Comparison of ENCODE assay signal across 16 cellular contexts in the genomic region with DNA sequence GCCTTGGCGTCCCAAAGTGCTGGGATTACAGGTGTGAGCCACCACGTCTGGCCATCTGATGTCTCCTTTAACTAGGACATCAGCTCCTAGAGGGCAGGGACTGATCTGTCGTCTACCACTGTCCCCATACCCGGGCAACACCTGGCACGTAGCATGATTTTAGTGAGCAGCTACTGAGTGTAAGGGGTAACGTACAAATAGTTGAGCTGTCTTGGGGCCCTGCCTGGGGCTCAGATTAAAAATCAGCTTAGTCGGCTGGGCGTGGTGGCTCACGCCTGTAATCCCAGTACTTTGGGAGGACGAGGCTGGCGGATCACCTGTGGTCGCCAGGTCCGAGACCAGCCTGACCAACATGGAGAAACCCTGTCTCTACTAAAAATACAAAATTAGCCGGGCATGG. TPM values are rescaled to one million over a fixed set of nuclear protein-coding genes. Genes with fewer than 3 reads are reported as not detected.
DNase-seq lines count a peak whose midpoint lies in the region; ATAC-seq and TF ChIP-seq lines count a peak whose summit lies in the region.
"Had no signal": no experiment of that assay in that cellular context is flagged by ENCODE, and none has a peak within 500 bp of the region (broad histone marks: within the 10 kb centered on the region; RNA-seq: fewer than 3 reads in every experiment).

No MANE protein-coding gene starts in this region.

- no peaks in the 10 kb centered on the region for H3K27me3 ChIP-seq in osteoblast (ENCODE audit: insufficient read depth, low read length)
- H3K27me3 ChIP-seq in effector memory CD4-positive, alpha-beta T cell (replicated peaks; ENCODE audit: control insufficient read depth, insufficient read depth, low read length, poor library complexity, severe bottlenecking) = no peaks in the 10 kb centered on the region
- H3K27me3 ChIP-seq: brain microvascular endothelial cell, transverse colon had no signal

- H3K27ac Mint-ChIP-seq in activated CD4-positive, alpha-beta T cell treated with anti-CD3 and anti-CD28 coated beads for 36 hours = no peak overlapping the region
- no peak overlapping the region for H3K27ac Mint-ChIP-seq in IgD-negative memory B cell
- peak overlapping the region; percentile 94 for H3K27ac Mint-ChIP-seq in activated naive CD8-positive, alpha-beta T cell treated with anti-CD3 and anti-CD28 coated beads for 36 hours

- CTCF ChIA-PET in activated CD4-positive, alpha-beta T cell treated with anti-CD3 and anti-CD28 coated beads for 36 hours (lab: Charles Lee) = interaction anchor here (0.7 to 3.4 kb wide), 3 partner anchors 20 to 50 kb away, joined by 4 to 17 read pairs (median 6); no protein-coding TSS in a partner anchor

- peak overlapping the region; percentile 93 for H3K4me3 Mint-ChIP-seq in activated CD4-positive, alpha-beta T cell treated with anti-CD3 and anti-CD28 coated beads for 36 hours
- peak overlapping the region in 3 of 4 donors; percentile 70 to 100 (median 99) for H3K4me3 Mint-ChIP-seq in IgD-negative memory B cell
- peak overlapping the region; percentile 94 for H3K4me3 Mint-ChIP-seq in activated naive CD8-positive, alpha-beta T cell treated with anti-CD3 and anti-CD28 coated beads for 36 hours

- no peaks in the 10 kb centered on the region for H3K9me3 Mint-ChIP-seq in activated CD4-positive, alpha-beta T cell treated with anti-CD3 and anti-CD28 coated beads for 36 hours (ENCODE audit: low read depth)
- no peaks in the 10 kb centered on the region for H3K9me3 Mint-ChIP-seq in IgD-negative memory B cell
- H3K9me3 Mint-ChIP-seq in activated naive CD8-positive, alpha-beta T cell treated with anti-CD3 and anti-CD28 coated beads for 36 hours = no peaks in the 10 kb centered on the region

- intact Hi-C loops in activated CD4-positive, alpha-beta T cell treated with anti-CD3 and anti-CD28 coated beads for 36 hours (cut with DNase I, micrococcal nuclease) = no loop called here

- H3K4me1 ChIP-seq in osteoblast (ENCODE audit: insufficient read depth, low read length) = peaks cover 16% of the 10 kb centered on the region
- peaks cover 17% of the 10 kb centered on the region for H3K4me1 ChIP-seq in effector memory CD4-positive, alpha-beta T cell (ENCODE audit: control insufficient read depth, insufficient read depth, low read length, poor library complexity, severe bottlenecking)

- peaks cover 39% of the 10 kb centered on the region for H3K36me3 Mint-ChIP-seq in activated CD4-positive, alpha-beta T cell treated with anti-CD3 and anti-CD28 coated beads for 36 hours (ENCODE audit: low read depth)
- H3K36me3 Mint-ChIP-seq in IgD-negative memory B cell = peaks cover 3% of the 10 kb centered on the region
- peaks cover 46% of the 10 kb centered on the region for H3K36me3 Mint-ChIP-seq in activated naive CD8-positive, alpha-beta T cell treated with anti-CD3 and anti-CD28 coated beads for 36 hours

- H3K27me3 Mint-ChIP-seq in activated CD4-positive, alpha-beta T cell treated with anti-CD3 and anti-CD28 coated beads for 36 hours = no peaks in the 10 kb centered on the region
- no peaks in the 10 kb centered on the region for H3K27me3 Mint-ChIP-seq in IgD-negative memory B cell
- H3K27me3 Mint-ChIP-seq in activated naive CD8-positive, alpha-beta T cell treated with anti-CD3 and anti-CD28 coated beads for 36 hours = peaks cover 4% of the 10 kb centered on the region

- H2AFZ ChIP-seq in osteoblast (ENCODE audit: low read length) = no peak overlapping the region

- POLR2A ChIA-PET in activated CD4-positive, alpha-beta T cell treated with anti-CD3 and anti-CD28 coated beads for 36 hours (lab: Charles Lee) = no interaction called here

- peaks cover 27% of the 10 kb centered on the region for H3K36me3 ChIP-seq in osteoblast (ENCODE audit: insufficient read depth, low read length)
- H3K36me3 ChIP-seq in effector memory CD4-positive, alpha-beta T cell (ENCODE audit: control insufficient read depth, insufficient read depth, low read length) = peaks cover 15% of the 10 kb centered on the region

- no peak overlapping the region for H3K27ac ChIP-seq in osteoblast (ENCODE audit: low read depth, low read length)
- no peak overlapping the region for H3K27ac ChIP-seq in effector memory CD4-positive, alpha-beta T cell (ENCODE audit: insufficient read depth, low read length, poor library complexity, severe bottlenecking)
- H3K27ac ChIP-seq: brain microvascular endothelial cell, GM23248 had no signal

- no peak for ATAC-seq in activated CD4-positive, alpha-beta T cell treated with anti-CD3 and anti-CD28 coated beads for 36 hours
- ATAC-seq: left cardiac atrium had no signal

- H3K4me3 ChIP-seq in osteoblast (ENCODE audit: insufficient read depth, low read length) = no peak overlapping the region
- no peak overlapping the region for H3K4me3 ChIP-seq in effector memory CD4-positive, alpha-beta T cell (ENCODE audit: insufficient read depth, low read depth, low read length, poor library complexity, severe bottlenecking)

- TF ChIP-seq CTCF in osteoblast (IDR thresholded peaks at IDR 0.05; ENCODE audit: extremely low read depth, low read depth, low read length) = no peak

- peaks cover 9% of the 10 kb centered on the region for H4K20me1 ChIP-seq in osteoblast (ENCODE audit: insufficient read depth, low read length)

- DNase-seq in activated CD4-positive, alpha-beta T cell treated with anti-CD3 and anti-CD28 coated beads for 36 hours = no peak
- DNase-seq in activated CD4-positive, alpha-beta T cell treated with anti-CD3 and anti-CD28 coated beads, Interleukin-2, amount 50 U/mL, for 1 hour = no peak
- DNase-seq in activated naive CD8-positive, alpha-beta T cell treated with anti-CD3 and anti-CD28 coated beads for 36 hours = no peak
- DNase-seq in osteoblast (ENCODE audit: insufficient read length, low spot score, missing footprints) (peak; percentile 82), NCI-H2029 treated with DMSO at 0.1 percent for 48 hours (lab: John Stamatoyannopoulos, UW) (no peak), iPS-NIHi7 (ENCODE audit: extremely low spot score) (no peak)
- DNase-seq in effector memory CD4-positive, alpha-beta T cell = no peak
- DNase-seq: brain microvascular endothelial cell, left cardiac atrium, NCI-H1417 treated with DMSO at 0.1 percent for 48 hours, T1000 had no signal

- peak overlapping the region; percentile 92 for H3K4me2 ChIP-seq in osteoblast (ENCODE audit: insufficient read depth, low read length)

- no peaks in the 10 kb centered on the region for H3K9me3 ChIP-seq in osteoblast (ENCODE audit: low read depth, low read length)
- no peaks in the 10 kb centered on the region for H3K9me3 ChIP-seq in effector memory CD4-positive, alpha-beta T cell (ENCODE audit: control insufficient read depth, low read length)
- H3K9me3 ChIP-seq: transverse colon had no signal

- H3K79me2 ChIP-seq in osteoblast (ENCODE audit: insufficient read depth, low read length) = peaks cover 27% of the 10 kb centered on the region

- peaks cover 37% of the 10 kb centered on the region for H3K4me1 Mint-ChIP-seq in activated CD4-positive, alpha-beta T cell treated with anti-CD3 and anti-CD28 coated beads for 36 hours
- peaks cover 11 to 14% (median 14%) of the 10 kb centered on the region in 3 donors for H3K4me1 Mint-ChIP-seq in IgD-negative memory B cell
- peaks cover 37% of the 10 kb centered on the region for H3K4me1 Mint-ChIP-seq in activated naive CD8-positive, alpha-beta T cell treated with anti-CD3 and anti-CD28 coated beads for 36 hours

RNA-seq across cellular contexts. Expression of gene SRM, which starts 1.8 kb away (rescaled TPM):
- total RNA-seq in activated CD4-positive, alpha-beta T cell treated with anti-CD3 and anti-CD28 coated beads for 36 hours = 100 to 1,000 TPM; 180 to 242 TPM
- 93.4 TPM for polyA plus RNA-seq in IgD-negative memory B cell
- 100 to 1,000 TPM; 387 to 388 TPM for total RNA-seq in activated naive CD8-positive, alpha-beta T cell treated with anti-CD3 and anti-CD28 coated beads for 36 hours
- 21.0 and 24.2 TPM in 2 replicates for total RNA-seq in osteoblast

RNA-seq across cellular contexts. Expression of gene MASP2, which starts 11.0 kb away (rescaled TPM):
- not detected for total RNA-seq in activated CD4-positive, alpha-beta T cell treated with anti-CD3 and anti-CD28 coated beads for 36 hours
- not detected for polyA plus RNA-seq in IgD-negative memory B cell
- total RNA-seq in activated naive CD8-positive, alpha-beta T cell treated with anti-CD3 and anti-CD28 coated beads for 36 hours = under 1 TPM in 1 of 2 experiments, not detected in 1; 0.25 TPM
- not detected in 2 replicates for total RNA-seq in osteoblast
- total RNA-seq: GM23248, HT1080, left cardiac atrium, smooth muscle cell, transverse colon had no signal

RNA-seq across cellular contexts. Expression of gene EXOSC10, which starts 41.6 kb away (rescaled TPM):
- 10 to 100 TPM; 74.3 to 89.6 TPM for total RNA-seq in activated CD4-positive, alpha-beta T cell treated with anti-CD3 and anti-CD28 coated beads for 36 hours
- polyA plus RNA-seq in IgD-negative memory B cell = 42.2 TPM
- 10 to 100 TPM; 80.9 to 93.2 TPM for total RNA-seq in activated naive CD8-positive, alpha-beta T cell treated with anti-CD3 and anti-CD28 coated beads for 36 hours
- 43.4 and 49.5 TPM in 2 replicates for total RNA-seq in osteoblast

RNA-seq across cellular contexts. Expression of gene TARDBP, which starts 45.6 kb away (rescaled TPM):
- 100 to 1,000 TPM; 180 to 190 TPM for total RNA-seq in activated CD4-positive, alpha-beta T cell treated with anti-CD3 and anti-CD28 coated beads for 36 hours
- polyA plus RNA-seq in IgD-negative memory B cell = 59.2 TPM
- total RNA-seq in activated naive CD8-positive, alpha-beta T cell treated with anti-CD3 and anti-CD28 coated beads for 36 hours = 100 to 1,000 TPM; 202 to 206 TPM
- total RNA-seq in osteoblast = 70.4 and 71.7 TPM in 2 replicates
